In the genomic region with DNA sequence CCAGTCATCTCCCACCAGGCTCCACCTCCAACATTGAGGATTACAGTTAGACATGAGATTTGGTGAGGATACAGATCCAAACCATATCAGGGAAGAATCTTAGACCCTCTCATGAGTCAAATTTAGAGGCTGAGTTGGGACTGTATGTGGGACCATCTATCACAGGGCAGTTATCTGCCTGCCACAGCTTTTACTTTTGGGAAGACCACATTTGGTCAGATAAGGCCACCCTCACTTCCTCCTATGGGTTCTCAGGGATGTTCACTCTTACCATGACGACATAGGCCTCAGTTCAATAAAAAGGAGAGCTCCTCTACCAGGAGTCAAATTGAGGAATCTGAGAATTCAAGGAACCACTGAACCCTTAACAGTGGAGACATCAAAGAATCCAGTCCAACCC, we compare ENCODE assay signal across 1 cellular context.
TF ChIP-seq lines count a peak whose summit lies in the region.

No MANE protein-coding gene starts in this region.

TF ChIP-seq in A549, 52 proteins besides CTCF, POLR2A, EP300 and RAD21 (continued from another document):
- TF ChIP-seq, protein P1, sequence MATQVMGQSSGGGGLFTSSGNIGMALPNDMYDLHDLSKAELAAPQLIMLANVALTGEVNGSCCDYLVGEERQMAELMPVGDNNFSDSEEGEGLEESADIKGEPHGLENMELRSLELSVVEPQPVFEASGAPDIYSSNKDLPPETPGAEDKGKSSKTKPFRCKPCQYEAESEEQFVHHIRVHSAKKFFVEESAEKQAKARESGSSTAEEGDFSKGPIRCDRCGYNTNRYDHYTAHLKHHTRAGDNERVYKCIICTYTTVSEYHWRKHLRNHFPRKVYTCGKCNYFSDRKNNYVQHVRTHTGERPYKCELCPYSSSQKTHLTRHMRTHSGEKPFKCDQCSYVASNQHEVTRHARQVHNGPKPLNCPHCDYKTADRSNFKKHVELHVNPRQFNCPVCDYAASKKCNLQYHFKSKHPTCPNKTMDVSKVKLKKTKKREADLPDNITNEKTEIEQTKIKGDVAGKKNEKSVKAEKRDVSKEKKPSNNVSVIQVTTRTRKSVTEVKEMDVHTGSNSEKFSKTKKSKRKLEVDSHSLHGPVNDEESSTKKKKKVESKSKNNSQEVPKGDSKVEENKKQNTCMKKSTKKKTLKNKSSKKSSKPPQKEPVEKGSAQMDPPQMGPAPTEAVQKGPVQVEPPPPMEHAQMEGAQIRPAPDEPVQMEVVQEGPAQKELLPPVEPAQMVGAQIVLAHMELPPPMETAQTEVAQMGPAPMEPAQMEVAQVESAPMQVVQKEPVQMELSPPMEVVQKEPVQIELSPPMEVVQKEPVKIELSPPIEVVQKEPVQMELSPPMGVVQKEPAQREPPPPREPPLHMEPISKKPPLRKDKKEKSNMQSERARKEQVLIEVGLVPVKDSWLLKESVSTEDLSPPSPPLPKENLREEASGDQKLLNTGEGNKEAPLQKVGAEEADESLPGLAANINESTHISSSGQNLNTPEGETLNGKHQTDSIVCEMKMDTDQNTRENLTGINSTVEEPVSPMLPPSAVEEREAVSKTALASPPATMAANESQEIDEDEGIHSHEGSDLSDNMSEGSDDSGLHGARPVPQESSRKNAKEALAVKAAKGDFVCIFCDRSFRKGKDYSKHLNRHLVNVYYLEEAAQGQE (IDR thresholded peaks at IDR 0.05): no peak
- TF ChIP-seq, protein P2, sequence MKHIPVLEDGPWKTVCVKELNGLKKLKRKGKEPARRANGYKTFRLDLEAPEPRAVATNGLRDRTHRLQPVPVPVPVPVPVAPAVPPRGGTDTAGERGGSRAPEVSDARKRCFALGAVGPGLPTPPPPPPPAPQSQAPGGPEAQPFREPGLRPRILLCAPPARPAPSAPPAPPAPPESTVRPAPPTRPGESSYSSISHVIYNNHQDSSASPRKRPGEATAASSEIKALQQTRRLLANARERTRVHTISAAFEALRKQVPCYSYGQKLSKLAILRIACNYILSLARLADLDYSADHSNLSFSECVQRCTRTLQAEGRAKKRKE (CRISPR knock-in tag; IDR thresholded peaks at IDR 0.05; ENCODE audit: low read depth): no peak
- TF ChIP-seq, protein P3, sequence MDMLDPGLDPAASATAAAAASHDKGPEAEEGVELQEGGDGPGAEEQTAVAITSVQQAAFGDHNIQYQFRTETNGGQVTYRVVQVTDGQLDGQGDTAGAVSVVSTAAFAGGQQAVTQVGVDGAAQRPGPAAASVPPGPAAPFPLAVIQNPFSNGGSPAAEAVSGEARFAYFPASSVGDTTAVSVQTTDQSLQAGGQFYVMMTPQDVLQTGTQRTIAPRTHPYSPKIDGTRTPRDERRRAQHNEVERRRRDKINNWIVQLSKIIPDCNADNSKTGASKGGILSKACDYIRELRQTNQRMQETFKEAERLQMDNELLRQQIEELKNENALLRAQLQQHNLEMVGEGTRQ (IDR thresholded peaks at IDR 0.05): no peak
- no peak for TF ChIP-seq SREBF2 (IDR thresholded peaks at IDR 0.05)
